Comparison of ENCODE assay signal across 8 cellular contexts in genomic region chr11:102317768-102318103, GRCh38. TPM values are rescaled to one million over a fixed set of nuclear protein-coding genes. Genes with fewer than 3 reads are reported as not detected.
DNase-seq lines count a peak whose midpoint lies in the region; ATAC-seq and TF ChIP-seq lines count a peak whose summit lies in the region.

No MANE protein-coding gene starts in this region.

- TF ChIP-seq CTCF in astrocyte of the cerebellum (IDR thresholded peaks at IDR 0.05; ENCODE audit: low read depth, low read length, missing control alignments) (no peak), left lung (IDR thresholded peaks at IDR 0.05) (no peak), transverse colon (IDR thresholded peaks at IDR 0.05) (no peak)

- ATAC-seq in activated CD8-positive, alpha-beta memory T cell treated with anti-CD3 and anti-CD28 coated beads, Interleukin-2, amount 10 ng/mL, durations not matched to agents 7 days and 5 days, result peak; percentile 12
- ATAC-seq in left lung, result peak; percentile 15
- no peak for ATAC-seq in HG02852 (IDR thresholded peaks at IDR 0.05; ENCODE audit: unreplicated experiment)
- no peak for ATAC-seq in HG03159 (IDR thresholded peaks at IDR 0.05; ENCODE audit: unreplicated experiment)

- H3K9me3 Mint-ChIP-seq in activated CD8-positive, alpha-beta memory T cell treated with anti-CD3 and anti-CD28 coated beads, Interleukin-2, amount 10 ng/mL, durations not matched to agents 7 days and 5 days (ENCODE audit: low read depth), result no peaks in the 10 kb centered on the region

- H3K4me3 Mint-ChIP-seq in activated CD8-positive, alpha-beta memory T cell treated with anti-CD3 and anti-CD28 coated beads, Interleukin-2, amount 10 ng/mL, durations not matched to agents 7 days and 5 days, result peak overlapping the region; percentile 87

- no peak for TF ChIP-seq POLR2A in transverse colon (IDR thresholded peaks at IDR 0.05)

- in situ Hi-C loops in astrocyte of the cerebellum (cut with HindIII; ENCODE audit: low sequenced_read_pairs) (no loop called here), transverse colon (cut with MboI; ENCODE audit: low pct_ligation_motif_present in 1 of 4, low pct_unique_long_range_greater_than_20kb in 1 of 4, low sequenced_read_pairs in 3 of 4) (no loop called here)

- CTCF ChIA-PET in activated CD8-positive, alpha-beta memory T cell treated with anti-CD3 and anti-CD28 coated beads, Interleukin-2, amount 10 ng/mL, durations not matched to agents 7 days and 5 days (lab: Charles Lee), result interaction anchor here (0.8 to 5.4 kb wide), 7 partner anchors 8 to 295 kb away, joined by 3 to 65 read pairs (median 5); no protein-coding TSS in a partner anchor

- peaks cover 33% of the 10 kb centered on the region for H3K36me3 Mint-ChIP-seq in activated CD8-positive, alpha-beta memory T cell treated with anti-CD3 and anti-CD28 coated beads, Interleukin-2, amount 10 ng/mL, durations not matched to agents 7 days and 5 days

- H3K4me1 ChIP-seq in left lung (peaks cover 9 to 93% of the 10 kb centered on the region in 2 donors), transverse colon (peaks cover 7 to 72% (median 30%) of the 10 kb centered on the region in 4 donors)

- H3K27me3 Mint-ChIP-seq in activated CD8-positive, alpha-beta memory T cell treated with anti-CD3 and anti-CD28 coated beads, Interleukin-2, amount 10 ng/mL, durations not matched to agents 7 days and 5 days, result no peaks in the 10 kb centered on the region

- WGBS in transverse colon (ENCODE audit: low coverage in 1 of 2), 2 donors, result 8 to 20% methylated on average over 6 to 7 of the region's 7 CpGs

- peak overlapping the region; percentile 88 for H3K27ac Mint-ChIP-seq in activated CD8-positive, alpha-beta memory T cell treated with anti-CD3 and anti-CD28 coated beads, Interleukin-2, amount 10 ng/mL, durations not matched to agents 7 days and 5 days

- TF ChIP-seq EP300 in transverse colon (IDR thresholded peaks at IDR 0.05; ENCODE audit: low read depth), result no peak

- H3K4me3 ChIP-seq in astrocyte of the cerebellum (ENCODE audit: low read depth, low read length) (peak overlapping the region; percentile 49), left lung (peak overlapping the region; percentile 39 to 60), transverse colon (peak overlapping the region; percentile 31 to 65 (median 48))

- no peaks in the 10 kb centered on the region for H3K36me3 ChIP-seq in left lung
- H3K36me3 ChIP-seq in transverse colon, result no peaks in the 10 kb centered on the region

- H3K9me3 ChIP-seq in left lung (no peaks in the 10 kb centered on the region), transverse colon (no peaks in the 10 kb centered on the region)

- intact Hi-C loops in left lung (cut with DNase I) (no loop called here), transverse colon (cut with DNase I; ENCODE audit: low total_unique reads) (no loop called here)

- H3K27ac ChIP-seq in left lung (peak overlapping the region; percentile 77 to 86), transverse colon (peak overlapping the region; percentile 84 to 89 (median 87))

- DNase-seq in activated CD8-positive, alpha-beta memory T cell treated with anti-CD3 and anti-CD28 coated beads, Interleukin-2, amount 10 ng/mL, durations not matched to agents 7 days and 5 days, result no peak
- no peak for DNase-seq in activated CD8-positive, alpha-beta memory T cell treated with anti-CD3 and anti-CD28 coated beads, Interleukin-2, amount 50 U/mL, for 4 hours
- DNase-seq in astrocyte of the cerebellum (ENCODE audit: low read depth) (no peak), left lung (no peak), transverse colon (no peak), hypothalamus (lab: John Stamatoyannopoulos, UW) (no peak)

- H3K4me1 Mint-ChIP-seq in activated CD8-positive, alpha-beta memory T cell treated with anti-CD3 and anti-CD28 coated beads, Interleukin-2, amount 10 ng/mL, durations not matched to agents 7 days and 5 days, result peaks cover 62% of the 10 kb centered on the region

- H3K27me3 ChIP-seq in left lung, result no peaks in the 10 kb centered on the region
- H3K27me3 ChIP-seq in transverse colon, result no peaks in the 10 kb centered on the region

RNA-seq across cellular contexts. Expression of gene BIRC3, which starts 0.5 kb away (rescaled TPM):
- total RNA-seq in activated CD8-positive, alpha-beta memory T cell treated with anti-CD3 and anti-CD28 coated beads, Interleukin-2, amount 10 ng/mL, durations not matched to agents 7 days and 5 days, result 100 to 1,000 TPM in 1 of 2 experiments, 10 to 100 TPM in 1; 46.4 to 231 TPM
- total RNA-seq in left lung (10 to 100 TPM; 14.0 to 28.1 TPM), transverse colon (10 to 100 TPM in 3 of 4 donors, 1 to 10 TPM in 1; 2.2 to 57.8 (median 53.0) TPM)

RNA-seq across cellular contexts. Expression of gene BIRC2, which starts 29.3 kb away (rescaled TPM):
- total RNA-seq in activated CD8-positive, alpha-beta memory T cell treated with anti-CD3 and anti-CD28 coated beads, Interleukin-2, amount 10 ng/mL, durations not matched to agents 7 days and 5 days, result 10 to 100 TPM; 30.7 to 30.9 TPM
- total RNA-seq in left lung (10 to 100 TPM; 37.2 to 42.9 TPM), transverse colon (10 to 100 TPM; 66.5 to 95.9 (median 73.2) TPM)

Comparison
In these comparisons a context has a peak if more than half of its experiments do, and no peak if none do; other contexts are left out.
1. ATAC-seq: peak in activated CD8-positive, alpha-beta memory T cell treated with anti-CD3 and anti-CD28 coated beads, Interleukin-2, amount 10 ng/mL, durations not matched to agents 7 days and 5 days (single experiment) and left lung (single experiment); none in HG02852 (single experiment) and HG03159 (single experiment).
2. Peak in every context shown above with its lines, with median percentiles within 50 percentile points of each other: H3K4me3 ChIP-seq.